40 cellular contexts compared by ENCODE assay signal in genomic region chr10:56905051-56905450, GRCh38.
"Had no signal": no experiment of that assay in that cellular context is flagged by ENCODE, and none has a peak within 500 bp of the region (broad histone marks: within the 10 kb centered on the region; RNA-seq: fewer than 3 reads in every experiment).

No MANE protein-coding gene starts in this region.

- DNase-seq: activated effector memory CD4-positive, alpha-beta T cell treated with anti-CD3 and anti-CD28 coated beads, Interleukin-2, amount 50 U/mL, for 16 hours; activated effector memory CD4-positive, alpha-beta T cell treated with Interleukin-2 at 50 U/mL for 16 hours; activated gamma-delta T cell; activated gamma-delta T cell treated with Interleukin-2 at 50 U/mL for 16 hours; activated naive CD4-positive, alpha-beta T cell; activated naive CD4-positive, alpha-beta T cell treated with anti-CD3 and anti-CD28 coated beads for 36 hours; activated naive CD4-positive, alpha-beta T cell treated with anti-CD3 and anti-CD28 coated beads, Interleukin-2, amount 10 ng/mL, durations not matched to agents 7 days and 5 days; activated naive CD4-positive, alpha-beta T cell treated with anti-CD3 and anti-CD28 coated beads, Interleukin-2, amount 50 U/mL, for 16 hours; activated naive CD4-positive, alpha-beta T cell treated with Interleukin-2 at 50 U/mL for 16 hours; activated naive CD8-positive, alpha-beta T cell treated with anti-CD3 and anti-CD28 coated beads for 36 hours; activated naive CD8-positive, alpha-beta T cell treated with anti-CD3 and anti-CD28 coated beads, Interleukin-2, amount 10 ng/mL, durations not matched to agents 7 days and 5 days; activated naive CD8-positive, alpha-beta T cell treated with anti-CD3 and anti-CD28 coated beads, Interleukin-2, amount 50 U/mL, for 24 hours; activated T-cell treated with anti-CD3 and anti-CD28 coated beads, Interleukin-2, amount 50 U/mL, for 1 hour; activated T-cell treated with anti-CD3 and anti-CD28 coated beads, Interleukin-2, amount 50 U/mL, for 24 hours; activated T-cell treated with anti-CD3 and anti-CD28 coated beads, Interleukin-2, amount 50 U/mL, for 4 hours; activated T-cell treated with anti-CD3 and anti-CD28 coated beads, Interleukin-2, amount 50 U/mL, for 48 hours; activated T-cell treated with anti-CD3 and anti-CD28 coated beads, Interleukin-2, amount 50 U/mL, for 72 hours; adrenal gland; amniotic stem cell; amygdala; anterior cingulate cortex; aorta; body of pancreas; brain microvascular endothelial cell; caudate nucleus; central memory CD4-positive, alpha-beta T cell; cerebellar nuclear complex had no signal

- H3K4me3 Mint-ChIP-seq: activated naive CD4-positive, alpha-beta T cell treated with anti-CD3 and anti-CD28 coated beads for 36 hours; activated naive CD4-positive, alpha-beta T cell treated with anti-CD3 and anti-CD28 coated beads, Interleukin-2, amount 10 ng/mL, durations not matched to agents 7 days and 5 days; activated naive CD4-positive, alpha-beta T cell treated with anti-CD3 and anti-CD28 coated beads, Interleukin-2, amount 50 U/mL, for 24 hours; activated naive CD8-positive, alpha-beta T cell; activated naive CD8-positive, alpha-beta T cell treated with anti-CD3 and anti-CD28 coated beads for 36 hours; activated naive CD8-positive, alpha-beta T cell treated with anti-CD3 and anti-CD28 coated beads, Interleukin-2, amount 10 ng/mL, durations not matched to agents 7 days and 5 days; activated naive CD8-positive, alpha-beta T cell treated with anti-CD3 and anti-CD28 coated beads, Interleukin-2, amount 50 U/mL, for 24 hours; activated T-cell treated with anti-CD3 and anti-CD28 coated beads, Interleukin-2, amount 50 U/mL, for 24 hours; activated T-cell treated with anti-CD3 and anti-CD28 coated beads, Interleukin-2, amount 50 U/mL, for 4 hours; activated T-cell treated with anti-CD3 and anti-CD28 coated beads, Interleukin-2, amount 50 U/mL, for 72 hours; activated T-helper 1 cell treated with anti-CD3 and anti-CD28 coated beads, Interleukin-12 subunit alpha, Interleukin-12 subunit beta, Interleukin-2, Interleukin-4 antibody, amounts not matched to agents 30 ng/mL and 10 ng/mL and 1 ng/mL, durations not matched to agents 14 hours and 24 hours and 36 hours; activated T-helper 17 cell treated with anti-CD3 and anti-CD28 coated beads, Interleukin-2, amount 50 U/mL, for 72 hours; brain; central memory CD8-positive, alpha-beta T cell had no signal

- H3K27me3 ChIP-seq: adrenal gland, ascending aorta, body of pancreas, brain microvascular endothelial cell, breast epithelium, cardiac muscle cell had no signal

- H3K27me3 Mint-ChIP-seq: activated naive CD4-positive, alpha-beta T cell treated with anti-CD3 and anti-CD28 coated beads, Interleukin-2, amount 10 ng/mL, durations not matched to agents 7 days and 5 days; activated naive CD4-positive, alpha-beta T cell treated with anti-CD3 and anti-CD28 coated beads, Interleukin-2, amount 50 U/mL, for 24 hours; activated naive CD8-positive, alpha-beta T cell; activated naive CD8-positive, alpha-beta T cell treated with anti-CD3 and anti-CD28 coated beads for 36 hours; activated naive CD8-positive, alpha-beta T cell treated with anti-CD3 and anti-CD28 coated beads, Interleukin-2, amount 10 ng/mL, durations not matched to agents 7 days and 5 days; activated naive CD8-positive, alpha-beta T cell treated with anti-CD3 and anti-CD28 coated beads, Interleukin-2, amount 50 U/mL, for 24 hours; activated T-cell treated with anti-CD3 and anti-CD28 coated beads, Interleukin-2, amount 50 U/mL, for 24 hours; activated T-helper 17 cell treated with anti-CD3 and anti-CD28 coated beads, Interleukin-2, amount 50 U/mL, for 72 hours; brain; central memory CD8-positive, alpha-beta T cell had no signal

- ATAC-seq: activated naive CD4-positive, alpha-beta T cell treated with anti-CD3 and anti-CD28 coated beads, Interleukin-2, amount 50 U/mL, for 72 hours; activated naive CD8-positive, alpha-beta T cell treated with anti-CD3 and anti-CD28 coated beads, Interleukin-2, amount 50 U/mL, for 24 hours; activated T-cell treated with anti-CD3 and anti-CD28 coated beads, Interleukin-2, amount 50 U/mL, for 4 hours; activated T-cell treated with anti-CD3 and anti-CD28 coated beads, Interleukin-2, amount 50 U/mL, for 72 hours; activated T-helper 17 cell treated with anti-CD3 and anti-CD28 coated beads, Interleukin-2, amount 50 U/mL, for 72 hours; body of pancreas had no signal

- H3K36me3 ChIP-seq: adrenal gland, ascending aorta, brain microvascular endothelial cell, cardiac muscle cell had no signal

- H3K9me3 ChIP-seq: adrenal gland, ascending aorta, body of pancreas, breast epithelium had no signal

- FAIRE-seq: astrocyte, bronchial epithelial cell had no signal

- H3K4me3 ChIP-seq: adrenal gland, ascending aorta, body of pancreas, breast epithelium, cardiac muscle cell had no signal

- H3K4me1 Mint-ChIP-seq: activated naive CD4-positive, alpha-beta T cell treated with anti-CD3 and anti-CD28 coated beads, Interleukin-2, amount 10 ng/mL, durations not matched to agents 7 days and 5 days; activated naive CD4-positive, alpha-beta T cell treated with anti-CD3 and anti-CD28 coated beads, Interleukin-2, amount 50 U/mL, for 24 hours; activated naive CD8-positive, alpha-beta T cell treated with anti-CD3 and anti-CD28 coated beads for 36 hours; activated naive CD8-positive, alpha-beta T cell treated with anti-CD3 and anti-CD28 coated beads, Interleukin-2, amount 10 ng/mL, durations not matched to agents 7 days and 5 days; activated naive CD8-positive, alpha-beta T cell treated with anti-CD3 and anti-CD28 coated beads, Interleukin-2, amount 50 U/mL, for 24 hours; activated T-helper 17 cell treated with anti-CD3 and anti-CD28 coated beads, Interleukin-2, amount 50 U/mL, for 72 hours; brain; central memory CD8-positive, alpha-beta T cell had no signal

- H3K27ac ChIP-seq: adrenal gland, ascending aorta, body of pancreas, brain microvascular endothelial cell, breast epithelium, cardiac muscle cell had no signal

- H3K4me1 ChIP-seq: adrenal gland, ascending aorta, body of pancreas, breast epithelium had no signal

- H3K27ac Mint-ChIP-seq: activated naive CD4-positive, alpha-beta T cell treated with anti-CD3 and anti-CD28 coated beads for 36 hours; activated naive CD4-positive, alpha-beta T cell treated with anti-CD3 and anti-CD28 coated beads, Interleukin-2, amount 10 ng/mL, durations not matched to agents 7 days and 5 days; activated naive CD4-positive, alpha-beta T cell treated with anti-CD3 and anti-CD28 coated beads, Interleukin-2, amount 50 U/mL, for 24 hours; activated naive CD4-positive, alpha-beta T cell treated with anti-CD3 and anti-CD28 coated beads, Interleukin-2, amount 50 U/mL, for 72 hours; activated naive CD8-positive, alpha-beta T cell; activated naive CD8-positive, alpha-beta T cell treated with anti-CD3 and anti-CD28 coated beads for 36 hours; activated naive CD8-positive, alpha-beta T cell treated with anti-CD3 and anti-CD28 coated beads, Interleukin-2, amount 10 ng/mL, durations not matched to agents 7 days and 5 days; activated naive CD8-positive, alpha-beta T cell treated with anti-CD3 and anti-CD28 coated beads, Interleukin-2, amount 50 U/mL, for 24 hours; activated T-cell treated with anti-CD3 and anti-CD28 coated beads, Interleukin-2, amount 50 U/mL, for 24 hours; activated T-cell treated with anti-CD3 and anti-CD28 coated beads, Interleukin-2, amount 50 U/mL, for 72 hours; activated T-helper 1 cell treated with anti-CD3 and anti-CD28 coated beads, Interleukin-12 subunit alpha, Interleukin-12 subunit beta, Interleukin-2, Interleukin-4 antibody, amounts not matched to agents 30 ng/mL and 10 ng/mL and 1 ng/mL, durations not matched to agents 14 hours and 24 hours and 36 hours; activated T-helper 17 cell treated with anti-CD3 and anti-CD28 coated beads, Interleukin-2, amount 50 U/mL, for 72 hours; activated T-helper 2 cell treated with anti-CD3 and anti-CD28 coated beads, Interferon-gamma antibody, Interleukin-2, Interleukin-4, amounts not matched to agents 10 μg/mL and 5 μg/mL and 100 μg/mL, durations not matched to agents 14 hours and 24 hours and 36 hours; brain had no signal

- H3K9me3 Mint-ChIP-seq: activated naive CD4-positive, alpha-beta T cell treated with anti-CD3 and anti-CD28 coated beads, Interleukin-2, amount 50 U/mL, for 24 hours; activated T-cell treated with anti-CD3 and anti-CD28 coated beads, Interleukin-2, amount 50 U/mL, for 24 hours; activated T-cell treated with anti-CD3 and anti-CD28 coated beads, Interleukin-2, amount 50 U/mL, for 72 hours; activated T-helper 1 cell treated with anti-CD3 and anti-CD28 coated beads, Interleukin-12 subunit alpha, Interleukin-12 subunit beta, Interleukin-2, Interleukin-4 antibody, amounts not matched to agents 30 ng/mL and 10 ng/mL and 1 ng/mL, durations not matched to agents 14 hours and 24 hours and 36 hours; activated T-helper 17 cell treated with anti-CD3 and anti-CD28 coated beads, Interleukin-2, amount 50 U/mL, for 72 hours; brain had no signal
